8 cellular contexts compared by ENCODE assay signal in the genomic region with DNA sequence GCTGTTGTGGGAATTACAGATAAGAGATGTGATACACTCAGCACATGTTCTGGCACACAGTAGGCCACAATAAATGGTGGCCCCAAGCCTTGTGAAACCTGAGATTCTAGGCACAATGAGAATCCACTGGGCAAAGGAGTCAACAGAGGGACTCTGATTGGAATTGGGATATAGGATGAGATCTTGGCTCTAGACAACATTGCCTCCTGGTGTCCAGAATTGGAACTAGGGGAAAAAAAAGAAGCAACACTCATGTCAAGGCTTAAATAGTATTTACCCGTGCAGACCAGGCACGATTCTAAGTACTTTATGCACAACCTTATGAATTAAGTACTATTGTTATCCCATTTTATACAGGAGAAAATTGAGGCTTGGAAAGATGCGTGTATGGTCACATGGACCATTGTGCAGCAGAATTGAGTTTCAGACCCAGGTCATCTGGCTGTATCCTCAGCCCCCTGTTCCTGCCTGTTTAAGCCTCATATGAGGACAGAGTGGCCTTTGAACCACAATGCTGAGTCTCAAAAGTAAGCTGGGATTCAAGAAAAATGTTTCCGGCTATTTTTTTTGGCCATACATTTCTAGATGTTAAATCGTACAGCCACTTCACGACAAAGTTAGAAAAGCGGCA.
A peak's percentile ranks its signal among the peaks of the same experiment; 100 is the strongest.
DNase-seq lines count a peak whose midpoint lies in the region; ATAC-seq and TF ChIP-seq lines count a peak whose summit lies in the region.

No MANE protein-coding gene starts in this region.

- ATAC-seq in GM19324 (IDR thresholded peaks at IDR 0.05; ENCODE audit: low FRiP score, unreplicated experiment) (no peak), GM21367 (IDR thresholded peaks at IDR 0.05; ENCODE audit: unreplicated experiment) (no peak)

- CTCF ChIA-PET in HEK293T (lab: Yijun Ruan, JAX) = interaction anchor here (0.6 to 3.0 kb wide), 7 partner anchors 10 to 447 kb away, joined by 3 to 15 read pairs (median 4); no protein-coding TSS in a partner anchor

- H4K20me1 ChIP-seq in neural cell (ENCODE audit: insufficient read depth) = no peaks in the 10 kb centered on the region

- H3K9me3 ChIP-seq in neural cell (ENCODE audit: low read length) = no peaks in the 10 kb centered on the region

- peaks cover 1% of the 10 kb centered on the region for H3K27me3 Mint-ChIP-seq in endothelial cell (ENCODE audit: unreplicated experiment)

- no peak overlapping the region for H3K4me3 Mint-ChIP-seq in endothelial cell (ENCODE audit: unreplicated experiment)

- H3K27ac Mint-ChIP-seq in endothelial cell (ENCODE audit: unreplicated experiment) = no peak overlapping the region

- H3K9me3 Mint-ChIP-seq in endothelial cell (ENCODE audit: unreplicated experiment) = no peaks in the 10 kb centered on the region

- no peaks in the 10 kb centered on the region for H3K36me3 ChIP-seq in neural cell (ENCODE audit: insufficient read depth, low read length)

- no peaks in the 10 kb centered on the region for H3K4me1 Mint-ChIP-seq in endothelial cell (ENCODE audit: unreplicated experiment)

- no peaks in the 10 kb centered on the region for H3K79me2 ChIP-seq in neural cell (replicated peaks; ENCODE audit: insufficient read depth, low read length)

- no peaks in the 10 kb centered on the region for H3K36me3 Mint-ChIP-seq in endothelial cell (ENCODE audit: low read depth, unreplicated experiment)

- in situ Hi-C loops in Caki2 (cut with HindIII; ENCODE audit: low pct_unique_long_range_greater_than_20kb, low sequenced_read_pairs) = no loop called here

- H3K4me3 ChIP-seq in neural cell (ENCODE audit: low read length) = no peak overlapping the region

- no peak overlapping the region for H3K9ac ChIP-seq in neural cell (ENCODE audit: low read length)

- no peaks in the 10 kb centered on the region for H3K9me2 ChIP-seq in neural cell (ENCODE audit: insufficient read depth, low read length)

- POLR2A ChIA-PET in HEK293T (lab: Yijun Ruan, JAX) = interaction anchor here (1.2 kb wide), 1 partner anchor 10 kb away, joined by 3 read pairs; no protein-coding TSS in a partner anchor

- no peaks in the 10 kb centered on the region for H3K27me3 ChIP-seq in neural cell (ENCODE audit: insufficient read depth, low read depth, low read length)

- no peak overlapping the region for H3K4me2 ChIP-seq in neural cell (ENCODE audit: low read length)

- TF ChIP-seq CTCF in endothelial cell (IDR thresholded peaks at IDR 0.05; ENCODE audit: unreplicated experiment) (peak; percentile 84), neural cell (IDR thresholded peaks at IDR 0.05; ENCODE audit: poor library complexity, severe bottlenecking) (peak; percentile 69)

- no peak for TF ChIP-seq EP300 in neural cell (conservative IDR thresholded peaks at IDR 0.05; ENCODE audit: poor library complexity, severe bottlenecking)

- DNase-seq in Caki2 (ENCODE audit: low read depth) (peak; percentile 25), HEK293T (ENCODE audit: extremely low spot score) (peak; percentile 71), NCI-H82 treated with DMSO at 0.1 percent for 48 hours (lab: John Stamatoyannopoulos, UW; ENCODE audit: unreplicated experiment) (peak; percentile 53), endothelial cell (ENCODE audit: low spot score) (peak; percentile 58)
- no peak for DNase-seq in activated CD4-positive, CD25-positive, alpha-beta regulatory T cell (lab: John Stamatoyannopoulos, UW)

- TF ChIP-seq RAD21 in neural cell (conservative IDR thresholded peaks at IDR 0.05) = peak; percentile 66

- H3K27ac ChIP-seq in neural cell (ENCODE audit: low read length) = no peak overlapping the region

- H3F3A ChIP-seq in neural cell (ENCODE audit: insufficient read depth, low read length, poor library complexity, severe bottlenecking) = no peaks in the 10 kb centered on the region

- H2AFZ ChIP-seq in neural cell (ENCODE audit: low read depth, low read length) = no peak overlapping the region

TF ChIP-seq in HEK293T, 16 proteins besides CTCF, POLR2A, EP300 and RAD21:
- no peak for TF ChIP-seq BHLHE40 (IDR thresholded peaks at IDR 0.05; ENCODE audit: borderline replicate concordance)
- no peak for TF ChIP-seq FOXM1 (IDR thresholded peaks at IDR 0.05; ENCODE audit: borderline replicate concordance)
- no peak for TF ChIP-seq ELF4 (IDR thresholded peaks at IDR 0.05)
- no peak for TF ChIP-seq HDGF (IDR thresholded peaks at IDR 0.05; ENCODE audit: borderline replicate concordance)
- TF ChIP-seq PKNOX1 (IDR thresholded peaks at IDR 0.05) = no peak
- TF ChIP-seq CTBP1 (IDR thresholded peaks at IDR 0.05; ENCODE audit: borderline replicate concordance) = no peak
- TF ChIP-seq ZNF384 (IDR thresholded peaks at IDR 0.05) = no peak
- TF ChIP-seq SP1 (IDR thresholded peaks at IDR 0.05) = no peak
- no peak for TF ChIP-seq NFRKB (IDR thresholded peaks at IDR 0.05)
- no peak for TF ChIP-seq FOXA1 (IDR thresholded peaks at IDR 0.05)

TF ChIP-seq in neural cell, 6 proteins besides CTCF, POLR2A, EP300 and RAD21:
- TF ChIP-seq SMC3 (conservative IDR thresholded peaks at IDR 0.05; ENCODE audit: poor library complexity) (peak; percentile 75), TAF1 (IDR thresholded peaks at IDR 0.05; ENCODE audit: low read depth) (no peak)

Comparison
In these comparisons a context has a peak if more than half of its experiments do, and no peak if none do; other contexts are left out.
1. DNase-seq: peak in Caki2 (single experiment), HEK293T (single experiment), NCI-H82 treated with DMSO at 0.1 percent for 48 hours (single experiment) and endothelial cell (single experiment); none in activated CD4-positive, CD25-positive, alpha-beta regulatory T cell (0 of 4).